ENCODE assay signal across 8 cellular contexts in genomic region chr13:114065141-114065925, GRCh38.
DNase-seq lines count a peak whose midpoint lies in the region; FAIRE-seq and TF ChIP-seq lines count a peak whose summit lies in the region.

No MANE protein-coding gene starts in this region.

- no TSS peak for BruUV-seq in Calu3 (replicated peaks; lab: Mats Ljungman, UMichigan)

- no peaks in the 10 kb centered on the region for H3K27me3 Mint-ChIP-seq in Calu3 (ENCODE audit: unreplicated experiment)

- peaks cover 62 to 87% (median 70%) of the 10 kb centered on the region in 6 donors for H3K4me1 ChIP-seq in spleen

- DNase-seq in Calu3: peak; percentile 48
- peak; percentile 92 for DNase-seq in H7
- DNase-seq in NCI-H2029 (lab: John Stamatoyannopoulos, UW): peak; percentile 28
- DNase-seq in activated CD4-positive, CD25-positive, alpha-beta regulatory T cell (lab: John Stamatoyannopoulos, UW): peak; percentile 43 to 68 (median 46)
- DNase-seq in bronchial epithelial cell (ENCODE audit: low read depth): peak; percentile 92
- DNase-seq in iris pigment epithelial cell (ENCODE audit: low read depth): peak; percentile 99
- peak; percentile 92 for DNase-seq in spleen
- no peak for DNase-seq in HuH-7 (ENCODE audit: low spot score)

- no peaks in the 10 kb centered on the region for H3K4me1 Mint-ChIP-seq in Calu3 (ENCODE audit: low read depth, unreplicated experiment)

- peak overlapping the region; percentile 43 to 96 (median 92) for H3K27ac ChIP-seq in spleen

- no peaks in the 10 kb centered on the region for H3K27me3 ChIP-seq in H7 (ENCODE audit: control insufficient read depth, insufficient read depth, low read length)
- no peaks in the 10 kb centered on the region for H3K27me3 ChIP-seq in bronchial epithelial cell (ENCODE audit: control insufficient read depth, insufficient read depth, low read length)
- no peaks in the 10 kb centered on the region for H3K27me3 ChIP-seq in spleen (replicated peaks in 1 of 7)

- CTCF ChIA-PET in Calu3 (lab: Charles Lee): no interaction called here

- TF ChIP-seq POLR2A in spleen (IDR thresholded peaks at IDR 0.05): no peak

- H3K27ac Mint-ChIP-seq in Calu3 (ENCODE audit: unreplicated experiment): peak overlapping the region; percentile 50

- H3K36me3 Mint-ChIP-seq in Calu3 (ENCODE audit: insufficient read depth, unreplicated experiment): no peaks in the 10 kb centered on the region

- H3K9me3 ChIP-seq in spleen: no peaks in the 10 kb centered on the region

- H3K36me3 ChIP-seq in H7 (replicated peaks; ENCODE audit: control insufficient read depth, insufficient read depth, low read length): no peaks in the 10 kb centered on the region
- no peaks in the 10 kb centered on the region for H3K36me3 ChIP-seq in bronchial epithelial cell (ENCODE audit: control insufficient read depth, insufficient read depth, low read length)
- H3K36me3 ChIP-seq in spleen: peaks cover 0 to 9% (median 0%) of the 10 kb centered on the region in 6 donors

- WGBS in spleen, 5 donors: 22 to 24% (median 22%) methylated on average over 13 to 25 of the region's 25 CpGs

- no peaks in the 10 kb centered on the region for H3K9me3 Mint-ChIP-seq in Calu3 (ENCODE audit: low read depth, unreplicated experiment)

- FAIRE-seq in bronchial epithelial cell (lab: Jason Lieb, UNC): peak; percentile 77

- H3K4me3 ChIP-seq in H7 (ENCODE audit: insufficient read depth, low read depth, low read length) (peak overlapping the region; percentile 16; the same call in 1 of the 2 replicates), bronchial epithelial cell (ENCODE audit: low read depth, low read length) (peak overlapping the region; percentile 11), spleen (peak overlapping the region in 7 of 8 donors; percentile 28 to 67 (median 32))

- peak overlapping the region; percentile 51 for H3K4me3 Mint-ChIP-seq in Calu3 (ENCODE audit: low read depth, unreplicated experiment)

- intact Hi-C loops in Calu3 (cut with micrococcal nuclease; ENCODE audit: unreplicated experiment): no loop called here
- intact Hi-C loops in spleen (cut with DNase I; ENCODE audit: low total_unique reads): no loop called here

- TF ChIP-seq CTCF in Calu3 (IDR thresholded peaks at IDR 0.05; ENCODE audit: unreplicated experiment): no peak
- no peak for TF ChIP-seq CTCF in bronchial epithelial cell (IDR thresholded peaks at IDR 0.05; ENCODE audit: insufficient read depth, low read length, severe bottlenecking)
- peak in 1 of 11 experiments; percentile 15 for TF ChIP-seq CTCF in spleen (IDR thresholded peaks at IDR 0.05 in 8 of 11, conservative IDR thresholded peaks at IDR 0.05 in 3 of 11)
